In genomic region chr13:95007322-95007721, GRCh38 we compare ENCODE assay signal across 28 cellular contexts.
"Had no signal": no experiment of that assay in that cellular context is flagged by ENCODE, and none has a peak within 500 bp of the region (broad histone marks: within the 10 kb centered on the region; RNA-seq: fewer than 3 reads in every experiment).

No MANE protein-coding gene starts in this region.

- H3K9me3 ChIP-seq: ovary, psoas muscle, right lobe of liver, sigmoid colon, stomach, tibial artery, transverse colon, upper lobe of right lung, uterus had no signal

- H3K27me3 ChIP-seq: ovary, right lobe of liver, uterus had no signal

- H3K27ac ChIP-seq: ovary, parathyroid adenoma, psoas muscle, right lobe of liver, sigmoid colon, stomach, tibial artery, transverse colon, upper lobe of right lung, uterus had no signal

- H3K9ac ChIP-seq: parathyroid adenoma had no signal

- DNase-seq: naive thymus-derived CD8-positive, alpha-beta T cell; nephron progenitor cell; occipital lobe; ovary; posterior cingulate gyrus; psoas muscle; right cardiac atrium; right lobe of liver; sigmoid colon; small intestine; stimulated activated CD4-positive, alpha-beta T cell treated with anti-CD3 and anti-CD28 coated beads, Interleukin-15, amount 100 ng/mL, for 24 hours; stimulated activated CD4-positive, alpha-beta T cell treated with anti-CD3 and anti-CD28 coated beads, Interleukin-2, amount 100 ng/mL, for 24 hours; stimulated activated CD4-positive, alpha-beta T cell treated with anti-CD3 and anti-CD28 coated beads, Interleukin-2, amount 100 ng/mL, for 48 hours; stimulated activated CD4-positive, alpha-beta T cell treated with anti-CD3 and anti-CD28 coated beads, Interleukin-4, amount 100 ng/mL, for 24 hours; stimulated activated naive B cell treated with anti-CD40 and anti-IgM and Interleukin-4, amounts not matched to agents 10 μg/mL and 1 μg/mL and 100 μg/mL, for 72 hours; stimulated activated naive CD4-positive, alpha-beta T cell treated with Interleukin-2 at 50 U/mL for 16 hours; stomach; tibial artery; transverse colon; upper lobe of right lung; uterus had no signal

- H3K4me3 ChIP-seq: ovary, psoas muscle, right lobe of liver, sigmoid colon, stomach, tibial artery, transverse colon, upper lobe of right lung, uterus had no signal

- H3K4me3 Mint-ChIP-seq: naive thymus-derived CD8-positive, alpha-beta T cell; natural killer cell treated with Interleukin-12 subunit alpha and Interleukin-12 subunit beta and Interleukin-15 and Interleukin-18, amount 100 ng/mL, for 72 hours; nephron progenitor cell; neural crest cell; stimulated activated effector memory CD8-positive, alpha-beta T cell treated with anti-CD3 and anti-CD28 coated beads, Interleukin-12 subunit alpha, Interleukin-12 subunit beta, amount 100 ng/mL, for 72 hours; stimulated activated naive B cell treated with anti-CD40 and anti-IgM and Interleukin-4, amounts not matched to agents 10 μg/mL and 1 μg/mL and 100 μg/mL, for 72 hours; stimulated activated naive CD8-positive, alpha-beta T cell treated with anti-CD3 and anti-CD28 coated beads, Interleukin-15, Interleukin-2, amounts not matched to agents 100 ng/mL and 50 ng/mL, for 24 hours; type B pancreatic cell had no signal

- ATAC-seq: naive thymus-derived CD8-positive, alpha-beta T cell; natural killer cell treated with Interleukin-12 subunit alpha and Interleukin-12 subunit beta and Interleukin-15 and Interleukin-18, amount 100 ng/mL, for 72 hours; psoas muscle; right cardiac atrium; right lobe of liver; stimulated activated effector memory CD8-positive, alpha-beta T cell treated with anti-CD3 and anti-CD28 coated beads, Interleukin-12 subunit alpha, Interleukin-12 subunit beta, amount 100 ng/mL, for 72 hours; stimulated activated naive B cell treated with anti-CD40 and anti-IgM and Interleukin-4, amounts not matched to agents 10 μg/mL and 1 μg/mL and 100 μg/mL, for 72 hours; upper lobe of right lung had no signal

- H3K27ac Mint-ChIP-seq: naive thymus-derived CD8-positive, alpha-beta T cell; natural killer cell treated with Interleukin-12 subunit alpha and Interleukin-12 subunit beta and Interleukin-15 and Interleukin-18, amount 100 ng/mL, for 72 hours; nephron progenitor cell; progenitor cell of endocrine pancreas; stimulated activated effector memory CD8-positive, alpha-beta T cell treated with anti-CD3 and anti-CD28 coated beads, Interleukin-12 subunit alpha, Interleukin-12 subunit beta, amount 100 ng/mL, for 72 hours; stimulated activated naive B cell treated with anti-CD40 and anti-IgM and Interleukin-4, amounts not matched to agents 10 μg/mL and 1 μg/mL and 100 μg/mL, for 72 hours; stimulated activated naive CD8-positive, alpha-beta T cell treated with anti-CD3 and anti-CD28 coated beads, Interleukin-15, Interleukin-2, amounts not matched to agents 100 ng/mL and 50 ng/mL, for 24 hours; type B pancreatic cell had no signal

- H3K4me1 Mint-ChIP-seq: nephron progenitor cell; stimulated activated effector memory CD8-positive, alpha-beta T cell treated with anti-CD3 and anti-CD28 coated beads, Interleukin-12 subunit alpha, Interleukin-12 subunit beta, amount 100 ng/mL, for 72 hours; stimulated activated naive B cell treated with anti-CD40 and anti-IgM and Interleukin-4, amounts not matched to agents 10 μg/mL and 1 μg/mL and 100 μg/mL, for 72 hours had no signal

- H3K4me1 ChIP-seq: parathyroid adenoma had no signal

- H2AFZ ChIP-seq: parathyroid adenoma had no signal

- H3K27me3 Mint-ChIP-seq: progenitor cell of endocrine pancreas had no signal

- H3K36me3 ChIP-seq: ovary, right lobe of liver, sigmoid colon, stomach, tibial artery, transverse colon, upper lobe of right lung, uterus had no signal

- H3K9me3 Mint-ChIP-seq: naive thymus-derived CD8-positive, alpha-beta T cell; natural killer cell treated with Interleukin-12 subunit alpha and Interleukin-12 subunit beta and Interleukin-15 and Interleukin-18, amount 100 ng/mL, for 72 hours; nephron progenitor cell; neural crest cell; stimulated activated effector memory CD8-positive, alpha-beta T cell treated with anti-CD3 and anti-CD28 coated beads, Interleukin-12 subunit alpha, Interleukin-12 subunit beta, amount 100 ng/mL, for 72 hours; stimulated activated naive B cell treated with anti-CD40 and anti-IgM and Interleukin-4, amounts not matched to agents 10 μg/mL and 1 μg/mL and 100 μg/mL, for 72 hours; stimulated activated naive CD8-positive, alpha-beta T cell treated with anti-CD3 and anti-CD28 coated beads, Interleukin-15, Interleukin-2, amounts not matched to agents 100 ng/mL and 50 ng/mL, for 24 hours had no signal

- H3K36me3 Mint-ChIP-seq: naive thymus-derived CD8-positive, alpha-beta T cell; natural killer cell treated with Interleukin-12 subunit alpha and Interleukin-12 subunit beta and Interleukin-15 and Interleukin-18, amount 100 ng/mL, for 72 hours; stimulated activated effector memory CD8-positive, alpha-beta T cell treated with anti-CD3 and anti-CD28 coated beads, Interleukin-12 subunit alpha, Interleukin-12 subunit beta, amount 100 ng/mL, for 72 hours; stimulated activated naive B cell treated with anti-CD40 and anti-IgM and Interleukin-4, amounts not matched to agents 10 μg/mL and 1 μg/mL and 100 μg/mL, for 72 hours; type B pancreatic cell had no signal
